24 cellular contexts compared by ENCODE assay signal in the genomic region with DNA sequence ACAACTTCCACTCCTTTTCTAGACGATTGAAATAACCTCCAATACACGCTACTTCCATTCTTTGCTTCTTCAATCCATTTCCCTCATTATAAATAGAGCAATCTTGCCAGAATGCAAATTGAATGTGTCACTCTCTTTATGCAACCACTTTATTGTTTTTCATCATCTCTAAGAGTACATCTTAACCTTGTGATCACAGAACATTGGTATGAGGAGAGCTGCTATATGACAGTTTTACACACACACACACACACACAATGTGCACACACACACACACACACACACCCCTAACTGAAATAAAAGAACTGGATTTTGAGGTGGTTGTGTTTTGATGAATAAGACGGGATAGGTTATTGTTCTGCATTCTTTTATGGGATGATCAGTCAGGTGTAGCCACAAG.
DNase-seq lines count a peak whose midpoint lies in the region; ATAC-seq and TF ChIP-seq lines count a peak whose summit lies in the region.
"Had no signal": no experiment of that assay in that cellular context is flagged by ENCODE, and none has a peak within 500 bp of the region (broad histone marks: within the 10 kb centered on the region; RNA-seq: fewer than 3 reads in every experiment).

No MANE protein-coding gene starts in this region.

- H3K4me1 ChIP-seq in RWPE2 (ENCODE audit: insufficient read depth, poor library complexity, severe bottlenecking) (peaks cover 9% of the 10 kb centered on the region), neuronal stem cell (ENCODE audit: control insufficient read depth in 2 of 2, insufficient read depth in 1 of 2, low read depth in 1 of 2, low read length in 2 of 2) (no peaks in the 10 kb centered on the region)
- H3K4me1 ChIP-seq: colonic mucosa, Peyer's patch, SJSA1, transverse colon had no signal

- H3K14ac ChIP-seq in neuronal stem cell (ENCODE audit: low read length), result no peak overlapping the region

- H2BK15ac ChIP-seq in neuronal stem cell (ENCODE audit: low read length), result no peak overlapping the region

- H3K27ac Mint-ChIP-seq in activated naive CD4-positive, alpha-beta T cell treated with anti-CD3 and anti-CD28 coated beads, Interleukin-2, amount 50 U/mL, for 72 hours, result no peak overlapping the region
- H3K27ac Mint-ChIP-seq: activated CD4-positive, alpha-beta T cell treated with anti-CD3 and anti-CD28 coated beads, Interleukin-2, amount 10 ng/mL, durations not matched to agents 7 days and 5 days; activated naive CD8-positive, alpha-beta T cell treated with anti-CD3 and anti-CD28 coated beads for 36 hours; activated T-helper 17 cell treated with anti-CD3 and anti-CD28 coated beads, Interleukin-2, amount 50 U/mL, for 72 hours; brain; immature natural killer cell had no signal

- H3K9me3 Mint-ChIP-seq in activated naive CD4-positive, alpha-beta T cell treated with anti-CD3 and anti-CD28 coated beads, Interleukin-2, amount 50 U/mL, for 72 hours, result peaks cover 0 to 4% of the 10 kb centered on the region in 2 donors
- H3K9me3 Mint-ChIP-seq: activated CD4-positive, alpha-beta T cell treated with anti-CD3 and anti-CD28 coated beads, Interleukin-2, amount 10 ng/mL, durations not matched to agents 7 days and 5 days; activated naive CD8-positive, alpha-beta T cell treated with anti-CD3 and anti-CD28 coated beads for 36 hours had no signal

- H3K36me3 Mint-ChIP-seq in activated naive CD4-positive, alpha-beta T cell treated with anti-CD3 and anti-CD28 coated beads, Interleukin-2, amount 50 U/mL, for 72 hours, result no peaks in the 10 kb centered on the region
- H3K36me3 Mint-ChIP-seq: activated naive CD8-positive, alpha-beta T cell treated with anti-CD3 and anti-CD28 coated beads for 36 hours; brain; immature natural killer cell had no signal

- no peak overlapping the region for H2AK5ac ChIP-seq in neuronal stem cell (ENCODE audit: low read depth, low read length)

- no peak for TF ChIP-seq POLR2A in GM18505 (IDR thresholded peaks at IDR 0.05; ENCODE audit: borderline replicate concordance, extremely low read depth, insufficient read depth, insufficient read length)

- no peaks in the 10 kb centered on the region for H3K79me1 ChIP-seq in neuronal stem cell (ENCODE audit: low read depth, low read length)

- peak; percentile 71 for ATAC-seq in RWPE2 (ENCODE audit: low read depth)
- no peak for ATAC-seq in activated naive CD4-positive, alpha-beta T cell treated with anti-CD3 and anti-CD28 coated beads, Interleukin-2, amount 50 U/mL, for 72 hours
- ATAC-seq in GM18505 (IDR thresholded peaks at IDR 0.05; ENCODE audit: unreplicated experiment), result no peak
- ATAC-seq: activated T-helper 17 cell treated with anti-CD3 and anti-CD28 coated beads, Interleukin-2, amount 50 U/mL, for 72 hours had no signal

- WGBS in neuronal stem cell (ENCODE audit: extremely low coverage in 2 of 2, insufficient read length in 2 of 2, insufficient replicate concordance in 1 of 2), 2 donors, result 100% methylated on average over 1 of the region's 3 CpGs; no CpG with 5 or more reads in 1 of the 2 donors

- no peaks in the 10 kb centered on the region for H3K27me3 ChIP-seq in RWPE2 (ENCODE audit: insufficient read depth, poor library complexity, severe bottlenecking)
- no peaks in the 10 kb centered on the region for H3K27me3 ChIP-seq in neuronal stem cell (ENCODE audit: control insufficient read depth in 3 of 3, insufficient read depth in 3 of 3, low read depth in 1 of 3, low read length in 3 of 3)
- H3K27me3 ChIP-seq: colonic mucosa, hepatocyte, Peyer's patch, SJSA1, transverse colon had no signal

- no peak overlapping the region for H4K8ac ChIP-seq in neuronal stem cell (ENCODE audit: low read depth, low read length)

- H3K36me3 ChIP-seq in RWPE2 (ENCODE audit: low read depth) (no peaks in the 10 kb centered on the region), neuronal stem cell (replicated peaks in 1 of 2; ENCODE audit: control insufficient read depth in 2 of 2, insufficient read depth in 2 of 2, low read length in 2 of 2) (no peaks in the 10 kb centered on the region)
- H3K36me3 ChIP-seq: colonic mucosa, Peyer's patch, SJSA1, transverse colon had no signal

- H3K4me3 ChIP-seq in AG10803 (ENCODE audit: low read length) (no peak overlapping the region), RWPE2 (ENCODE audit: severe bottlenecking) (no peak overlapping the region), epithelial cell of proximal tubule (ENCODE audit: low read depth, low read length) (no peak overlapping the region), neuronal stem cell (ENCODE audit: low read length in 2 of 2) (no peak overlapping the region)
- H3K4me3 ChIP-seq: colonic mucosa, hepatocyte, lung, Peyer's patch, SJSA1, transverse colon had no signal

- no peak overlapping the region for H2BK12ac ChIP-seq in neuronal stem cell (ENCODE audit: low read length)

- H3K4me2 ChIP-seq in neuronal stem cell (ENCODE audit: insufficient read depth, low read length, poor library complexity, severe bottlenecking), result no peak overlapping the region
- H3K4me2 ChIP-seq: hepatocyte had no signal

- H3K23ac ChIP-seq in neuronal stem cell (ENCODE audit: low read depth, low read length, poor library complexity), result no peak overlapping the region

- H3K27ac ChIP-seq in RWPE2 (ENCODE audit: poor library complexity, severe bottlenecking), result no peak overlapping the region
- no peak overlapping the region for H3K27ac ChIP-seq in neuronal stem cell (replicated peaks; ENCODE audit: low read length)
- H3K27ac ChIP-seq: colonic mucosa, hepatocyte, Peyer's patch, SJSA1, transverse colon had no signal

- H2AFZ ChIP-seq in neuronal stem cell (ENCODE audit: low read length), result no peak overlapping the region
- H2AFZ ChIP-seq: hepatocyte had no signal

- no peak overlapping the region for H2BK5ac ChIP-seq in neuronal stem cell (ENCODE audit: low read length)

- TF ChIP-seq CTCF in AG10803 (conservative IDR thresholded peaks at IDR 0.05; ENCODE audit: low read length), result no peak
- TF ChIP-seq CTCF in RWPE2 (IDR thresholded peaks at IDR 0.05; ENCODE audit: poor library complexity, severe bottlenecking), result no peak
- no peak for TF ChIP-seq CTCF in epithelial cell of proximal tubule (conservative IDR thresholded peaks at IDR 0.05; ENCODE audit: low read depth, low read length)

- DNase-seq in AG10803 (ENCODE audit: low read depth), result peak; percentile 60
- no peak for DNase-seq in RWPE2 (ENCODE audit: low spot score)
- DNase-seq in epithelial cell of proximal tubule (ENCODE audit: low read depth), result peak; percentile 43
- peak; percentile 80 for DNase-seq in kidney glomerular epithelial cell (lab: John Stamatoyannopoulos, UW)
- DNase-seq in GM03348 (ENCODE audit: low spot score), result no peak
- no peak for DNase-seq in activated naive CD4-positive, alpha-beta T cell treated with anti-CD3 and anti-CD28 coated beads, Interleukin-2, amount 50 U/mL, for 72 hours (ENCODE audit: low spot score in 2 of 2)
- DNase-seq in neuronal stem cell (ENCODE audit: low spot score), result no peak
- DNase-seq: activated CD4-positive, alpha-beta T cell treated with anti-CD3 and anti-CD28 coated beads, Interleukin-2, amount 10 ng/mL, durations not matched to agents 7 days and 5 days; activated naive CD8-positive, alpha-beta T cell treated with anti-CD3 and anti-CD28 coated beads for 36 hours; colonic mucosa; foreskin melanocyte; immature natural killer cell; Kasumi-1; NCI-H1092 treated with DMSO at 0.1 percent for 48 hours; NCI-H2029; NK-92 treated with Interleukin-12 subunit alpha and Interleukin-12 subunit beta, amount 100 ng/mL, for 24 hours; Peyer's patch; transverse colon had no signal

- H3K4ac ChIP-seq in neuronal stem cell (ENCODE audit: low read length), result no peak overlapping the region

- H3K9ac ChIP-seq in neuronal stem cell (ENCODE audit: low read depth, low read length, poor library complexity), result no peak overlapping the region

- H3K9me3 ChIP-seq in RWPE2 (ENCODE audit: severe bottlenecking) (no peaks in the 10 kb centered on the region), neuronal stem cell (replicated peaks in 1 of 2; ENCODE audit: control insufficient read depth in 2 of 2, insufficient read depth in 1 of 2, low read depth in 1 of 2, low read length in 2 of 2) (no peaks in the 10 kb centered on the region)
- H3K9me3 ChIP-seq: colonic mucosa, Peyer's patch, SJSA1, transverse colon had no signal

- H2BK120ac ChIP-seq in neuronal stem cell (ENCODE audit: low read depth, low read length), result no peak overlapping the region

- no peak overlapping the region for H3K18ac ChIP-seq in neuronal stem cell (ENCODE audit: low read length)

- H4K91ac ChIP-seq in neuronal stem cell (ENCODE audit: low read depth, low read length, poor library complexity), result no peak overlapping the region

Comparison
In these comparisons a context has a peak if more than half of its experiments do, and no peak if none do; other contexts are left out.
1. DNase-seq: peak in AG10803 (single experiment), epithelial cell of proximal tubule (single experiment) and kidney glomerular epithelial cell (single experiment); none in RWPE2 (single experiment), GM03348 (single experiment), activated naive CD4-positive, alpha-beta T cell treated with anti-CD3 and anti-CD28 coated beads, Interleukin-2, amount 50 U/mL, for 72 hours (0 of 2) and neuronal stem cell (single experiment).